In the genomic region with DNA sequence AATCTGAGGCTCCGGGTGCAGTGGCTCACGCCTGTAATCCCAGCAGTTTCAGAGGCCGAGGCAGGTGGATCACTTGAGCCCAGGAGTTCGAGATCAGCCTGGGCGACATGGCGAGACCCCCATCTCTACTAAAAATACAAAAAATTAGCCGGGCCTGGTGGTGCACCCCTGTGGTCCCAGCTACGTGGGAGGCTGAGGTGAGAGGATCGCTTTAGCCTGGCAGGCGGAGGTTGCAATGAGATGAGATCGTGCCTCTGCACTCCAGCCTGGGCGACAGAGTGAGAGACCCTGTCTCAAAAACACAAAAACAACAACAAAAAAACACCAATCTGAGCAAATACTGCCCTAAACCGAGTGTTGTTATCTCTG, we compare ENCODE assay signal across 8 cellular contexts. TPM values are rescaled to one million over a fixed set of nuclear protein-coding genes. Genes with fewer than 3 reads are reported as not detected.
DNase-seq lines count a peak whose midpoint lies in the region; ATAC-seq and TF ChIP-seq lines count a peak whose summit lies in the region.
"Not testable (repeated sequence)": the region's sequence is repeated elsewhere in the genome, so short reads cannot be mapped to it uniquely, and the experiment has no call there.
"Had no signal": no experiment of that assay in that cellular context is flagged by ENCODE, and none has a peak within 500 bp of the region (broad histone marks: within the 10 kb centered on the region; RNA-seq: fewer than 3 reads in every experiment).

No MANE protein-coding gene starts in this region.

- H3K4me1 Mint-ChIP-seq in activated CD8-positive, alpha-beta memory T cell treated with anti-CD3 and anti-CD28 coated beads, Interleukin-2, amount 10 ng/mL, durations not matched to agents 7 days and 5 days: peaks cover 35% of the 10 kb centered on the region
- peaks cover 22% of the 10 kb centered on the region for H3K4me1 Mint-ChIP-seq in chondrocyte (ENCODE audit: low read depth)

- TF ChIP-seq CTCF in chondrocyte (IDR thresholded peaks at IDR 0.05); heart left ventricle (IDR thresholded peaks at IDR 0.05): not testable (repeated sequence)

- not testable (repeated sequence) for H3K9me3 ChIP-seq in MG63; heart left ventricle; mucosa of rectum (ENCODE audit: control insufficient read depth in 2 of 2, low read length in 2 of 2)

- H3K36me3 ChIP-seq in MG63; heart left ventricle; mucosa of rectum (ENCODE audit: control insufficient read depth in 2 of 2, insufficient read depth in 2 of 2, low read length in 2 of 2): not testable (repeated sequence)

- peaks cover 42% of the 10 kb centered on the region for H3K36me3 Mint-ChIP-seq in activated CD8-positive, alpha-beta memory T cell treated with anti-CD3 and anti-CD28 coated beads, Interleukin-2, amount 10 ng/mL, durations not matched to agents 7 days and 5 days
- not testable (repeated sequence) for H3K36me3 Mint-ChIP-seq in chondrocyte (ENCODE audit: low read depth)

- peaks cover 14% of the 10 kb centered on the region for H3K27me3 Mint-ChIP-seq in activated CD8-positive, alpha-beta memory T cell treated with anti-CD3 and anti-CD28 coated beads, Interleukin-2, amount 10 ng/mL, durations not matched to agents 7 days and 5 days
- H3K27me3 Mint-ChIP-seq in chondrocyte (ENCODE audit: low read depth): not testable (repeated sequence)

- WGBS in heart left ventricle, 4 donors: 58 to 65% (median 62%) methylated on average over 13 of the region's 13 CpGs

- peak overlapping the region; percentile 99 for H3K4me3 Mint-ChIP-seq in activated CD8-positive, alpha-beta memory T cell treated with anti-CD3 and anti-CD28 coated beads, Interleukin-2, amount 10 ng/mL, durations not matched to agents 7 days and 5 days
- H3K4me3 Mint-ChIP-seq in chondrocyte (ENCODE audit: unreplicated experiment): peak overlapping the region; percentile 86

- not testable (repeated sequence) for H3K27me3 ChIP-seq in MG63; heart left ventricle; mucosa of rectum (ENCODE audit: control insufficient read depth in 2 of 2, insufficient read depth in 2 of 2, low read length in 2 of 2)

- CTCF ChIA-PET in activated CD8-positive, alpha-beta memory T cell treated with anti-CD3 and anti-CD28 coated beads, Interleukin-2, amount 10 ng/mL, durations not matched to agents 7 days and 5 days (lab: Charles Lee): interaction anchor here (1.3 to 4.1 kb wide), 8 partner anchors 8 to 108 kb away, joined by 3 to 33 read pairs (median 12); no protein-coding TSS in a partner anchor

- ATAC-seq in GM18909 (IDR thresholded peaks at IDR 0.05; ENCODE audit: poor library complexity, unreplicated experiment): peak; percentile 3
- ATAC-seq in activated CD8-positive, alpha-beta memory T cell treated with anti-CD3 and anti-CD28 coated beads, Interleukin-2, amount 10 ng/mL, durations not matched to agents 7 days and 5 days: peak; percentile 8
- not testable (repeated sequence) for ATAC-seq in heart left ventricle

- not testable (repeated sequence) for TF ChIP-seq POLR2A in heart left ventricle (IDR thresholded peaks at IDR 0.05)

- H3K27ac Mint-ChIP-seq in activated CD8-positive, alpha-beta memory T cell treated with anti-CD3 and anti-CD28 coated beads, Interleukin-2, amount 10 ng/mL, durations not matched to agents 7 days and 5 days: peak overlapping the region; percentile 95
- H3K27ac Mint-ChIP-seq in chondrocyte (ENCODE audit: unreplicated experiment): peak overlapping the region; percentile 96

- not testable (repeated sequence) for DNase-seq in MG63; activated CD8-positive, alpha-beta memory T cell treated with anti-CD3 and anti-CD28 coated beads, Interleukin-2, amount 10 ng/mL, durations not matched to agents 7 days and 5 days; chondrocyte (ENCODE audit: low spot score)
- DNase-seq in heart left ventricle: peak in 3 of 5 donors; percentile 13 to 25 (median 25)

- H3K4me1 ChIP-seq in heart left ventricle: peaks cover 0 to 27% (median 17%) of the 10 kb centered on the region in 12 donors
- H3K4me1 ChIP-seq in mucosa of rectum (ENCODE audit: control insufficient read depth in 2 of 2, insufficient read depth in 2 of 2, low read length in 2 of 2): peaks cover 12 to 14% of the 10 kb centered on the region in 2 donors

- H3K27ac ChIP-seq in heart left ventricle: peak overlapping the region; percentile 29 to 97 (median 92)
- H3K27ac ChIP-seq in mucosa of rectum (ENCODE audit: low read depth in 2 of 2, low read length in 2 of 2): peak overlapping the region; percentile 83 to 94
- H3K27ac ChIP-seq in skin epidermis: peak overlapping the region in 19 of 21 experiments; percentile 20 to 94 (median 83)

- intact Hi-C loops in heart left ventricle (cut with DNase I): not testable (repeated sequence)

- peak overlapping the region; percentile 74 to 92 for H3K9ac ChIP-seq in mucosa of rectum (ENCODE audit: low read depth in 1 of 2, low read length in 2 of 2)

- H3K4me3 ChIP-seq in MG63: peak overlapping the region; percentile 63
- peak overlapping the region; percentile 43 to 92 (median 74) for H3K4me3 ChIP-seq in heart left ventricle
- peak overlapping the region; percentile 88 to 90 for H3K4me3 ChIP-seq in mucosa of rectum (ENCODE audit: low read length in 2 of 2)
- H3K4me3 ChIP-seq in skin epidermis: peak overlapping the region; percentile 35 to 58 (median 42)

- not testable (repeated sequence) for H3K9me3 Mint-ChIP-seq in activated CD8-positive, alpha-beta memory T cell treated with anti-CD3 and anti-CD28 coated beads, Interleukin-2, amount 10 ng/mL, durations not matched to agents 7 days and 5 days (ENCODE audit: low read depth); chondrocyte (ENCODE audit: low read depth)

RNA-seq across cellular contexts. Expression of a gene that starts 0.6 kb away (rescaled TPM):
- total RNA-seq in MG63 (2014; rRNA removed; shearing (Covaris generic); ENCODE audit: low replicate concordance): 68.0 and 98.4 TPM in 2 replicates
- total RNA-seq in activated CD8-positive, alpha-beta memory T cell treated with anti-CD3 and anti-CD28 coated beads, Interleukin-2, amount 10 ng/mL, durations not matched to agents 7 days and 5 days: 100 to 1,000 TPM; 432 to 986 TPM
- total RNA-seq in chondrocyte (28.5 to 42.8 TPM (median 42.2 TPM) in 3 replicates), heart left ventricle (100 to 1,000 TPM in 1 of 9 donors, 10 to 100 TPM in 8; 17.0 to 189 (median 32.8) TPM)
- polyA plus RNA-seq in heart left ventricle: 10 to 100 TPM; 34.4 to 76.5 TPM

RNA-seq across cellular contexts. Expression of a gene that starts 7.2 kb away (rescaled TPM):
- total RNA-seq in MG63 (2014; rRNA removed; shearing (Covaris generic); ENCODE audit: low replicate concordance): 38.0 and 70.2 TPM in 2 replicates
- total RNA-seq in activated CD8-positive, alpha-beta memory T cell treated with anti-CD3 and anti-CD28 coated beads, Interleukin-2, amount 10 ng/mL, durations not matched to agents 7 days and 5 days: 10 to 100 TPM; 29.3 to 32.8 TPM
- total RNA-seq in chondrocyte (138 to 221 TPM (median 219 TPM) in 3 replicates), heart left ventricle (10 to 100 TPM in 8 of 9 donors, 1 to 10 TPM in 1; 9.7 to 45.7 (median 22.7) TPM)
- 10 to 100 TPM; 11.8 to 14.1 TPM for polyA plus RNA-seq in heart left ventricle

RNA-seq across cellular contexts. Expression of a gene that starts 12.8 kb away (rescaled TPM):
- 17.6 and 25.5 TPM in 2 replicates for total RNA-seq in MG63 (2014; rRNA removed; shearing (Covaris generic); ENCODE audit: low replicate concordance)
- total RNA-seq in activated CD8-positive, alpha-beta memory T cell treated with anti-CD3 and anti-CD28 coated beads, Interleukin-2, amount 10 ng/mL, durations not matched to agents 7 days and 5 days: 1 to 10 TPM in 1 of 2 experiments, under 1 TPM in 1; 0.61 to 1.6 TPM
- total RNA-seq in chondrocyte (56.6 to 137 TPM (median 136 TPM) in 3 replicates), heart left ventricle (10 to 100 TPM; 26.8 to 98.1 (median 42.0) TPM)
- polyA plus RNA-seq in heart left ventricle: 10 to 100 TPM; 25.7 to 29.2 TPM

RNA-seq across cellular contexts. Expression of a gene that starts 30.8 kb away (rescaled TPM):
- 0.13 TPM in 1 of 2 replicates, not detected in the other for total RNA-seq in MG63 (2014; rRNA removed; shearing (Covaris generic); ENCODE audit: low replicate concordance)
- not detected for total RNA-seq in activated CD8-positive, alpha-beta memory T cell treated with anti-CD3 and anti-CD28 coated beads, Interleukin-2, amount 10 ng/mL, durations not matched to agents 7 days and 5 days
- total RNA-seq in chondrocyte: 0.12 to 0.37 TPM (median 0.31 TPM) in 3 replicates
- total RNA-seq in heart left ventricle: 100 to 1,000 TPM in 6 of 9 donors, 10 to 100 TPM in 3; 52.8 to 149 (median 104) TPM
- 100 to 1,000 TPM in 1 of 2 donors, 10 to 100 TPM in 1; 53.3 to 353 TPM for polyA plus RNA-seq in heart left ventricle
- total RNA-seq: lung microvascular endothelial cell had no signal

RNA-seq across cellular contexts. Expression of a gene that starts 46.4 kb away (rescaled TPM):
- 0.56 TPM in 1 of 2 replicates, not detected in the other for total RNA-seq in MG63 (2014; rRNA removed; shearing (Covaris generic); ENCODE audit: low replicate concordance)
- 1 to 10 TPM; 3.3 to 3.9 TPM for total RNA-seq in activated CD8-positive, alpha-beta memory T cell treated with anti-CD3 and anti-CD28 coated beads, Interleukin-2, amount 10 ng/mL, durations not matched to agents 7 days and 5 days
- total RNA-seq in chondrocyte (0.17 to 0.73 TPM (median 0.38 TPM) in 3 replicates), heart left ventricle (under 1 TPM in 2 of 9 donors, not detected in 7; 0.37 to 0.63 TPM)
- polyA plus RNA-seq in heart left ventricle: under 1 TPM; 0.15 TPM
